3 cellular contexts compared by ENCODE assay signal in the genomic region with DNA sequence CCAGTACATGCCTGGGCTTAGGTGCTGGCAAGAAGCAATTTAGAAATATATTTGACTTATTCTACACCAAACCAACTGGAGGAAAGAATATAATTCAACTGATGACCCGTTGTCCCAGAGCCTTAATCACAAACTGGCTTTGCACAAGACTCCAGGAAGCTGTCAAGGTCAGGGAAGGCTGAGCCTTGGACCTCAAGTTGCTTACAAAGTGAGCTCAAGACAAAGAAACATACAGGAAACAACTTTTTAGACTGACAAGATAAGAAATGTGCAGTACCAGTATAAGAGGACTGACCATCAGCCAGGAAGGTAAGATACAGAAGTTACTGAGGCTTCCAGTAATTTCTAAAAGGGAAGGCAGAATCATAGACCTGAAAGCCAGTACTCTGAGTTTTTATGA.
TF ChIP-seq lines count a peak whose summit lies in the region.

No MANE protein-coding gene starts in this region.

TF ChIP-seq in liver, 16 proteins besides CTCF, POLR2A, EP300 and RAD21:
- peak; percentile 90 for TF ChIP-seq NR2F2 (IDR thresholded peaks at IDR 0.05)
- TF ChIP-seq, protein P1, sequence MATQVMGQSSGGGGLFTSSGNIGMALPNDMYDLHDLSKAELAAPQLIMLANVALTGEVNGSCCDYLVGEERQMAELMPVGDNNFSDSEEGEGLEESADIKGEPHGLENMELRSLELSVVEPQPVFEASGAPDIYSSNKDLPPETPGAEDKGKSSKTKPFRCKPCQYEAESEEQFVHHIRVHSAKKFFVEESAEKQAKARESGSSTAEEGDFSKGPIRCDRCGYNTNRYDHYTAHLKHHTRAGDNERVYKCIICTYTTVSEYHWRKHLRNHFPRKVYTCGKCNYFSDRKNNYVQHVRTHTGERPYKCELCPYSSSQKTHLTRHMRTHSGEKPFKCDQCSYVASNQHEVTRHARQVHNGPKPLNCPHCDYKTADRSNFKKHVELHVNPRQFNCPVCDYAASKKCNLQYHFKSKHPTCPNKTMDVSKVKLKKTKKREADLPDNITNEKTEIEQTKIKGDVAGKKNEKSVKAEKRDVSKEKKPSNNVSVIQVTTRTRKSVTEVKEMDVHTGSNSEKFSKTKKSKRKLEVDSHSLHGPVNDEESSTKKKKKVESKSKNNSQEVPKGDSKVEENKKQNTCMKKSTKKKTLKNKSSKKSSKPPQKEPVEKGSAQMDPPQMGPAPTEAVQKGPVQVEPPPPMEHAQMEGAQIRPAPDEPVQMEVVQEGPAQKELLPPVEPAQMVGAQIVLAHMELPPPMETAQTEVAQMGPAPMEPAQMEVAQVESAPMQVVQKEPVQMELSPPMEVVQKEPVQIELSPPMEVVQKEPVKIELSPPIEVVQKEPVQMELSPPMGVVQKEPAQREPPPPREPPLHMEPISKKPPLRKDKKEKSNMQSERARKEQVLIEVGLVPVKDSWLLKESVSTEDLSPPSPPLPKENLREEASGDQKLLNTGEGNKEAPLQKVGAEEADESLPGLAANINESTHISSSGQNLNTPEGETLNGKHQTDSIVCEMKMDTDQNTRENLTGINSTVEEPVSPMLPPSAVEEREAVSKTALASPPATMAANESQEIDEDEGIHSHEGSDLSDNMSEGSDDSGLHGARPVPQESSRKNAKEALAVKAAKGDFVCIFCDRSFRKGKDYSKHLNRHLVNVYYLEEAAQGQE (IDR thresholded peaks at IDR 0.05), result no peak

TF ChIP-seq in HepG2, 621 proteins besides CTCF, POLR2A, EP300 and RAD21:
- TF ChIP-seq ZNF562 (CRISPR knock-in tag; IDR thresholded peaks at IDR 0.05; ENCODE audit: borderline replicate concordance) (no peak), ZNF24 (IDR thresholded peaks at IDR 0.05) (no peak), CAMTA2 (CRISPR knock-in tag; IDR thresholded peaks at IDR 0.05; ENCODE audit: borderline replicate concordance) (no peak), NCOA5 (CRISPR knock-in tag; IDR thresholded peaks at IDR 0.05) (no peak), ZNF253 (CRISPR knock-in tag; IDR thresholded peaks at IDR 0.05; ENCODE audit: borderline replicate concordance) (no peak), ZNF777 (CRISPR knock-in tag; IDR thresholded peaks at IDR 0.05) (no peak), ZNF354B (CRISPR knock-in tag; IDR thresholded peaks at IDR 0.05) (no peak), CCAR2 (optimal IDR thresholded peaks at IDR 0.05; ENCODE audit: low read depth, low read length) (no peak), ZNF121 (CRISPR knock-in tag; IDR thresholded peaks at IDR 0.05) (no peak), ZSCAN22 (CRISPR knock-in tag; IDR thresholded peaks at IDR 0.05) (no peak), MAFK (conservative IDR thresholded peaks at IDR 0.05 in 1 of 2, IDR thresholded peaks at IDR 0.05 in 1 of 2; ENCODE audit: low read length in 2 of 2) (no peak), TBL1XR1 (IDR thresholded peaks at IDR 0.05; ENCODE audit: borderline replicate concordance, low read length, partially characterized antibody) (no peak), ZFAT (CRISPR knock-in tag; conservative IDR thresholded peaks at IDR 0.05) (no peak), ZNF441 (CRISPR knock-in tag; IDR thresholded peaks at IDR 0.05; ENCODE audit: borderline replicate concordance) (no peak)
- TF ChIP-seq, protein P2, sequence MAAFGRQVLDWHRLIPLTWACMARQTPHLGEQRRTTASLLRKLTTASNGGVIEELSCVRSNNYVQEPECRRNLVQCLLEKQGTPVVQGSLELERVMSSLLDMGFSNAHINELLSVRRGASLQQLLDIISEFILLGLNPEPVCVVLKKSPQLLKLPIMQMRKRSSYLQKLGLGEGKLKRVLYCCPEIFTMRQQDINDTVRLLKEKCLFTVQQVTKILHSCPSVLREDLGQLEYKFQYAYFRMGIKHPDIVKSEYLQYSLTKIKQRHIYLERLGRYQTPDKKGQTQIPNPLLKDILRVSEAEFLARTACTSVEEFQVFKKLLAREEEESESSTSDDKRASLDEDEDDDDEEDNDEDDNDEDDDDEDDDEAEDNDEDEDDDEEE (CRISPR knock-in tag; IDR thresholded peaks at IDR 0.05), result no peak
- TF ChIP-seq, protein P3, sequence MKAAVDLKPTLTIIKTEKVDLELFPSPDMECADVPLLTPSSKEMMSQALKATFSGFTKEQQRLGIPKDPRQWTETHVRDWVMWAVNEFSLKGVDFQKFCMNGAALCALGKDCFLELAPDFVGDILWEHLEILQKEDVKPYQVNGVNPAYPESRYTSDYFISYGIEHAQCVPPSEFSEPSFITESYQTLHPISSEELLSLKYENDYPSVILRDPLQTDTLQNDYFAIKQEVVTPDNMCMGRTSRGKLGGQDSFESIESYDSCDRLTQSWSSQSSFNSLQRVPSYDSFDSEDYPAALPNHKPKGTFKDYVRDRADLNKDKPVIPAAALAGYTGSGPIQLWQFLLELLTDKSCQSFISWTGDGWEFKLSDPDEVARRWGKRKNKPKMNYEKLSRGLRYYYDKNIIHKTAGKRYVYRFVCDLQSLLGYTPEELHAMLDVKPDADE (CRISPR knock-in tag; IDR thresholded peaks at IDR 0.05), result no peak
- TF ChIP-seq, protein P4, sequence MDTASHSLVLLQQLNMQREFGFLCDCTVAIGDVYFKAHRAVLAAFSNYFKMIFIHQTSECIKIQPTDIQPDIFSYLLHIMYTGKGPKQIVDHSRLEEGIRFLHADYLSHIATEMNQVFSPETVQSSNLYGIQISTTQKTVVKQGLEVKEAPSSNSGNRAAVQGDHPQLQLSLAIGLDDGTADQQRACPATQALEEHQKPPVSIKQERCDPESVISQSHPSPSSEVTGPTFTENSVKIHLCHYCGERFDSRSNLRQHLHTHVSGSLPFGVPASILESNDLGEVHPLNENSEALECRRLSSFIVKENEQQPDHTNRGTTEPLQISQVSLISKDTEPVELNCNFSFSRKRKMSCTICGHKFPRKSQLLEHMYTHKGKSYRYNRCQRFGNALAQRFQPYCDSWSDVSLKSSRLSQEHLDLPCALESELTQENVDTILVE (CRISPR knock-in tag; IDR thresholded peaks at IDR 0.05), result no peak

TF ChIP-seq in WTC11, 78 proteins besides CTCF, POLR2A, EP300 and RAD21:
- TF ChIP-seq, protein P5, sequence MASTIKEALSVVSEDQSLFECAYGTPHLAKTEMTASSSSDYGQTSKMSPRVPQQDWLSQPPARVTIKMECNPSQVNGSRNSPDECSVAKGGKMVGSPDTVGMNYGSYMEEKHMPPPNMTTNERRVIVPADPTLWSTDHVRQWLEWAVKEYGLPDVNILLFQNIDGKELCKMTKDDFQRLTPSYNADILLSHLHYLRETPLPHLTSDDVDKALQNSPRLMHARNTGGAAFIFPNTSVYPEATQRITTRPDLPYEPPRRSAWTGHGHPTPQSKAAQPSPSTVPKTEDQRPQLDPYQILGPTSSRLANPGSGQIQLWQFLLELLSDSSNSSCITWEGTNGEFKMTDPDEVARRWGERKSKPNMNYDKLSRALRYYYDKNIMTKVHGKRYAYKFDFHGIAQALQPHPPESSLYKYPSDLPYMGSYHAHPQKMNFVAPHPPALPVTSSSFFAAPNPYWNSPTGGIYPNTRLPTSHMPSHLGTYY (CRISPR knock-in tag; IDR thresholded peaks at IDR 0.05), result no peak
- TF ChIP-seq, protein P6, sequence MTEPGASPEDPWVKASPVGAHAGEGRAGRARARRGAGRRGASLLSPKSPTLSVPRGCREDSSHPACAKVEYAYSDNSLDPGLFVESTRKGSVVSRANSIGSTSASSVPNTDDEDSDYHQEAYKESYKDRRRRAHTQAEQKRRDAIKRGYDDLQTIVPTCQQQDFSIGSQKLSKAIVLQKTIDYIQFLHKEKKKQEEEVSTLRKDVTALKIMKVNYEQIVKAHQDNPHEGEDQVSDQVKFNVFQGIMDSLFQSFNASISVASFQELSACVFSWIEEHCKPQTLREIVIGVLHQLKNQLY (CRISPR knock-in tag; IDR thresholded peaks at IDR 0.05), result no peak
- TF ChIP-seq, protein P7, sequence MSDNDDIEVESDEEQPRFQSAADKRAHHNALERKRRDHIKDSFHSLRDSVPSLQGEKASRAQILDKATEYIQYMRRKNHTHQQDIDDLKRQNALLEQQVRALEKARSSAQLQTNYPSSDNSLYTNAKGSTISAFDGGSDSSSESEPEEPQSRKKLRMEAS (CRISPR knock-in tag; IDR thresholded peaks at IDR 0.05), result no peak
- no peak for TF ChIP-seq FOXP1 (CRISPR knock-in tag; IDR thresholded peaks at IDR 0.05; ENCODE audit: borderline replicate concordance)
- no peak for TF ChIP-seq ZNF219 (CRISPR knock-in tag; IDR thresholded peaks at IDR 0.05; ENCODE audit: borderline replicate concordance)
- TF ChIP-seq ESRRA (CRISPR knock-in tag; IDR thresholded peaks at IDR 0.05; ENCODE audit: borderline replicate concordance), result no peak
- TF ChIP-seq CBFB (CRISPR knock-in tag; IDR thresholded peaks at IDR 0.05; ENCODE audit: low read depth), result no peak
- TF ChIP-seq, protein P8, sequence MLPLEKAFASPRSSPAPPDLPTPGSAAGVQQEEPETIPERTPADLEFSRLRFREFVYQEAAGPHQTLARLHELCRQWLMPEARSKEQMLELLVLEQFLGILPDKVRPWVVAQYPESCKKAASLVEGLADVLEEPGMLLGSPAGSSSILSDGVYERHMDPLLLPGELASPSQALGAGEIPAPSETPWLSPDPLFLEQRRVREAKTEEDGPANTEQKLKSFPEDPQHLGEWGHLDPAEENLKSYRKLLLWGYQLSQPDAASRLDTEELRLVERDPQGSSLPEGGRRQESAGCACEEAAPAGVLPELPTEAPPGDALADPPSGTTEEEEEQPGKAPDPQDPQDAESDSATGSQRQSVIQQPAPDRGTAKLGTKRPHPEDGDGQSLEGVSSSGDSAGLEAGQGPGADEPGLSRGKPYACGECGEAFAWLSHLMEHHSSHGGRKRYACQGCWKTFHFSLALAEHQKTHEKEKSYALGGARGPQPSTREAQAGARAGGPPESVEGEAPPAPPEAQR (CRISPR knock-in tag; IDR thresholded peaks at IDR 0.05), result no peak
- TF ChIP-seq, protein P9, sequence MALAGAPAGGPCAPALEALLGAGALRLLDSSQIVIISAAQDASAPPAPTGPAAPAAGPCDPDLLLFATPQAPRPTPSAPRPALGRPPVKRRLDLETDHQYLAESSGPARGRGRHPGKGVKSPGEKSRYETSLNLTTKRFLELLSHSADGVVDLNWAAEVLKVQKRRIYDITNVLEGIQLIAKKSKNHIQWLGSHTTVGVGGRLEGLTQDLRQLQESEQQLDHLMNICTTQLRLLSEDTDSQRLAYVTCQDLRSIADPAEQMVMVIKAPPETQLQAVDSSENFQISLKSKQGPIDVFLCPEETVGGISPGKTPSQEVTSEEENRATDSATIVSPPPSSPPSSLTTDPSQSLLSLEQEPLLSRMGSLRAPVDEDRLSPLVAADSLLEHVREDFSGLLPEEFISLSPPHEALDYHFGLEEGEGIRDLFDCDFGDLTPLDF (CRISPR knock-in tag; IDR thresholded peaks at IDR 0.05), result no peak
- TF ChIP-seq ETV6 (CRISPR knock-in tag; IDR thresholded peaks at IDR 0.05), result no peak
- no peak for TF ChIP-seq GTF2I (CRISPR knock-in tag; conservative IDR thresholded peaks at IDR 0.05)
